In the genomic region with DNA sequence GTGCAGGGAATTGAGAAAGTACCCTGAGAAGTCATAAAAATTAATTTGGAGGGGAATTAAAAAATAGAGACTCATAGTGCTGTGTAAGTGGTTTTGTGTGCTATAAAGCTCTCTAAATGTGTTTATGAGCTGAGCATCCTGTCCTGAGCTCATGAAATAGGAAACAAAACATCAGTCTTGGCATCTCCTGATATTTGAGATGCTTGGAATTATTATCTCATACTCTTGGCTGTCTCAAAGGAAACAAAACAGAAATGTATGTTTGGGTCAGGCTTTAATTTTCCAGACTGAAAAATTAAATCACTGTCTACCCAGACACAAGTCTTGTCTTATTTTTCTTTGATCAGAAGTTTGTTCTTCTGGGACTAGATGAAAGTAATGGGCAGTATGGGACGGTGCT, we compare ENCODE assay signal across 21 cellular contexts. TPM values are rescaled to one million over a fixed set of nuclear protein-coding genes. Genes with fewer than 3 reads are reported as not detected.
"Had no signal": no experiment of that assay in that cellular context is flagged by ENCODE, and none has a peak within 500 bp of the region (broad histone marks: within the 10 kb centered on the region; RNA-seq: fewer than 3 reads in every experiment).

No MANE protein-coding gene starts in this region.

- H3K4me3 ChIP-seq: breast epithelium, tibial artery had no signal

- H3K36me3 ChIP-seq: breast epithelium, neutrophil, tibial artery had no signal

- H3K4me3 Mint-ChIP-seq: activated T-cell treated with anti-CD3 and anti-CD28 coated beads, Interleukin-2, amount 50 U/mL, for 72 hours; immature natural killer cell; natural killer cell; T-helper 1 cell treated with Interleukin-12 subunit alpha and Interleukin-12 subunit beta and Interleukin-4 antibody, amounts not matched to agents 30 μg/mL and 1 μg/mL, for 36 hours had no signal

- H3K4me1 Mint-ChIP-seq: immature natural killer cell, natural killer cell had no signal

- H3K4me1 ChIP-seq: breast epithelium, tibial artery had no signal

- DNase-seq: activated CD4-positive, alpha-beta T cell treated with anti-CD3 and anti-CD28 coated beads for 1 hour; activated CD4-positive, alpha-beta T cell treated with anti-CD3 and anti-CD28 coated beads, Interleukin-2, amount 50 U/mL, for 4 hours; activated effector memory CD4-positive, alpha-beta T cell treated with anti-CD3 and anti-CD28 coated beads, Interleukin-2, amount 50 U/mL, for 16 hours; activated naive CD4-positive, alpha-beta T cell treated with anti-CD3 and anti-CD28 coated beads, Interleukin-2, amount 50 U/mL, for 16 hours; activated T-cell treated with anti-CD3 and anti-CD28 coated beads, Interleukin-2, amount 50 U/mL, for 72 hours; cerebellar nuclear complex; immature natural killer cell; mesenchymal stem cell; natural killer cell; retina; stimulated activated CD4-positive, alpha-beta T cell treated with anti-CD3 and anti-CD28 coated beads, Interleukin-12 subunit alpha, Interleukin-12 subunit beta, amount 100 ng/mL, for 4 hours; stimulated activated CD4-positive, alpha-beta T cell treated with anti-CD3 and anti-CD28 coated beads, Interleukin-1b, Interleukin-23, amount 100 ng/mL, for 48 hours; stimulated activated naive CD8-positive, alpha-beta T cell treated with anti-CD3 and anti-CD28 coated beads, Interleukin-15, Interleukin-2, amounts not matched to agents 100 U/mL and 50 U/mL, for 24 hours; substantia nigra; tibial artery had no signal

- H3K27ac Mint-ChIP-seq: activated T-cell treated with anti-CD3 and anti-CD28 coated beads, Interleukin-2, amount 50 U/mL, for 72 hours; immature natural killer cell; natural killer cell; T-helper 1 cell treated with Interleukin-12 subunit alpha and Interleukin-12 subunit beta and Interleukin-4 antibody, amounts not matched to agents 30 μg/mL and 1 μg/mL, for 36 hours had no signal

- H3K27me3 ChIP-seq: breast epithelium, neutrophil, tibial artery had no signal

- H3K9me3 ChIP-seq: breast epithelium, neutrophil, tibial artery had no signal

RNA-seq across cellular contexts. Expression of a gene that starts 38.0 kb away (rescaled TPM):
- total RNA-seq: activated CD8-positive, alpha-beta memory T cell treated with anti-CD3 and anti-CD28 coated beads for 36 hours; activated T-cell treated with anti-CD3 and anti-CD28 coated beads, Interleukin-2, amount 50 U/mL, for 72 hours; astrocyte; epithelial cell of proximal tubule; natural killer cell had no signal
